ENCODE assay signal across 16 cellular contexts in genomic region chr13:24226762-24227161, GRCh38.
"Had no signal": no experiment of that assay in that cellular context is flagged by ENCODE, and none has a peak within 500 bp of the region (broad histone marks: within the 10 kb centered on the region; RNA-seq: fewer than 3 reads in every experiment).

No MANE protein-coding gene starts in this region.

- H3K36me3 ChIP-seq: ascending aorta, gastrocnemius medialis, suprapubic skin, transverse colon had no signal

- H3K9me3 ChIP-seq: ascending aorta, esophagus squamous epithelium, gastrocnemius medialis, right lobe of liver, suprapubic skin, transverse colon had no signal

- H3K27ac ChIP-seq: ascending aorta, esophagus squamous epithelium, gastrocnemius medialis, right lobe of liver, skin epidermis, suprapubic skin, transverse colon had no signal

- H3K4me3 ChIP-seq: ascending aorta, esophagus squamous epithelium, gastrocnemius medialis, right lobe of liver, skin epidermis, suprapubic skin, transverse colon had no signal

- DNase-seq: activated CD4-positive, alpha-beta T cell treated with anti-CD3 and anti-CD28 coated beads, Interleukin-2, amount 10 ng/mL, durations not matched to agents 7 days and 5 days; activated CD8-positive, alpha-beta T cell treated with anti-CD3 and anti-CD28 coated beads for 36 hours; activated gamma-delta T cell; activated naive CD4-positive, alpha-beta T cell treated with anti-CD3 and anti-CD28 coated beads, Interleukin-2, amount 50 U/mL, for 16 hours; esophagus squamous epithelium; gastrocnemius medialis; hippocampal formation; left ventricle myocardium superior; right lobe of liver; stimulated activated CD4-positive, alpha-beta T cell treated with anti-CD3 and anti-CD28 coated beads, Interleukin-2, amount 100 ng/mL, for 24 hours; stimulated activated naive CD8-positive, alpha-beta T cell treated with anti-CD3 and anti-CD28 coated beads, Interleukin-15, amount 100 ng/mL, for 72 hours; T1000; transverse colon had no signal

- H3K27me3 ChIP-seq: ascending aorta, esophagus squamous epithelium, gastrocnemius medialis, right lobe of liver, suprapubic skin, transverse colon had no signal

- H3K4me1 ChIP-seq: ascending aorta, esophagus squamous epithelium, gastrocnemius medialis, suprapubic skin had no signal
